8 cellular contexts compared by ENCODE assay signal in genomic region chr9:129886226-129887174, GRCh38. TPM values are rescaled to one million over a fixed set of nuclear protein-coding genes. Genes with fewer than 3 reads are reported as not detected.
DNase-seq lines count a peak whose midpoint lies in the region; ATAC-seq and TF ChIP-seq lines count a peak whose summit lies in the region.

No MANE protein-coding gene starts in this region.

- ATAC-seq in HG03097 (IDR thresholded peaks at IDR 0.05; ENCODE audit: low FRiP score, unreplicated experiment), result no peak

- no peaks in the 10 kb centered on the region for H3K27me3 ChIP-seq in HL-60 (ENCODE audit: insufficient read depth, poor library complexity, severe bottlenecking)
- no peaks in the 10 kb centered on the region for H3K27me3 ChIP-seq in H7 (ENCODE audit: control insufficient read depth, insufficient read depth, low read length)

- TF ChIP-seq CTCF in HL-60 (IDR thresholded peaks at IDR 0.05; ENCODE audit: insufficient read depth, low read length), result no peak

- DNase-seq in HL-60 (ENCODE audit: low read depth in 1 of 2, low spot score in 1 of 2) (peak; percentile 61 to 83), epithelial cell of prostate (ENCODE audit: low read depth, low spot score) (no peak), skeletal muscle cell (ENCODE audit: low read depth) (no peak), DMS114 treated with DMSO at 0.1 percent for 48 hours (lab: John Stamatoyannopoulos, UW; ENCODE audit: unreplicated experiment) (no peak), NCI-H69 (lab: John Stamatoyannopoulos, UW) (no peak), H7 (no peak)
- peak; percentile 69 for DNase-seq in activated CD4-positive, alpha-beta T cell treated with anti-CD3 and anti-CD28 coated beads, Interleukin-2, amount 50 U/mL, for 1 hour

- H3K36me3 ChIP-seq in H7 (replicated peaks; ENCODE audit: control insufficient read depth, insufficient read depth, low read length), result no peaks in the 10 kb centered on the region

- H3K27ac ChIP-seq in HL-60 (replicated peaks), result peak overlapping the region; percentile 94
- H3K27ac ChIP-seq in epithelial cell of prostate, result peak overlapping the region; percentile 65

- H3K4me3 ChIP-seq in HL-60 (replicated peaks; ENCODE audit: insufficient read depth, low read length) (peak overlapping the region; percentile 42), skeletal muscle cell (ENCODE audit: low read depth, low read length) (peak overlapping the region; percentile 3), H7 (ENCODE audit: insufficient read depth, low read depth, low read length) (no peak overlapping the region)

RNA-seq across cellular contexts. Expression of gene USP20, which starts 51.2 kb away (rescaled TPM):
- 15.8 and 16.3 TPM in 2 replicates for total RNA-seq in H7 (2014; rRNA removed; shearing (Covaris generic))

RNA-seq across cellular contexts. Expression of gene C9orf78, which starts 51.4 kb away (rescaled TPM):
- total RNA-seq in H7 (2014; rRNA removed; shearing (Covaris generic)), result 39.7 and 47.0 TPM in 2 replicates

Comparison
In these comparisons a context has a peak if more than half of its experiments do, and no peak if none do; other contexts are left out.
1. DNase-seq: peak in HL-60 (2 of 2) and activated CD4-positive, alpha-beta T cell treated with anti-CD3 and anti-CD28 coated beads, Interleukin-2, amount 50 U/mL, for 1 hour (single experiment); none in epithelial cell of prostate (single experiment), skeletal muscle cell (single experiment), DMS114 treated with DMSO at 0.1 percent for 48 hours (single experiment), NCI-H69 (single experiment) and H7 (single experiment).